In the genomic region with DNA sequence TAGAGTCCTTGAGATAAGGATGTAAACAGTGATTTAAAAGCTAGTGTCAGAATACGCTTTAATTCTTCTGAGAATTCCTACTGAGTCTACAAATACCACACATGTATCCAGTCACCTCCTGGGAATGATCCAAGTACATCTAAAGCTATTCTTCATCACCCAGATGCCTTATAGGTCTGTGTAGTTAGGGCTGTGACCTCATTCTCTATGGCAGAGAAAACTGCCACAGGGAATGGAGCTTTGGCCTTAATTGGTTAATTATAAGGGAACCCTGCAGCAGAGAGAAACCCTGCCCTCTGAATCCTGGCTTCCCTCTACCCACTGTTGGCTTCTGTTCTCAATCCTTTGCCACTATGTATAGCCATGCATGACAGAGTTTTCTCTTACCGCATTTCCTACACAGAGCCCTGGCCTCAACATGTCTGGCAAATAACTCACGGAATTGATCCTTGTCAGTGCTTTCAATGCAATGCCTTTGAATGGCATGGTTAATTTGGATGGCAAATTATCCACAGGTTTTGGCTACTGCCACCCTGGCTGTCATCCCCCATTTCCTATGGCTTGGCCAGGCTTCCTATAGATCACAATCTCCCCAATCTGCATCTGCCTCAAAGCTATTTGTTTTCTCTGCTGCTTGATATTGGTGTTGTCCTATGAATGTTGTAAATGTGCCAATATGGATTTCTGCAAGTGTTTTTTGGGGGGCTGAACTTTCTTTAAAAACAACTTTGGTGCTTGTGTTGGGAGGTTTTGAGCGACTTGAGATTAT, we compare ENCODE assay signal across 11 cellular contexts. TPM values are rescaled to one million over a fixed set of nuclear protein-coding genes. Genes with fewer than 3 reads are reported as not detected.
DNase-seq lines count a peak whose midpoint lies in the region; ATAC-seq, FAIRE-seq and TF ChIP-seq lines count a peak whose summit lies in the region.
"Had no signal": no experiment of that assay in that cellular context is flagged by ENCODE, and none has a peak within 500 bp of the region (broad histone marks: within the 10 kb centered on the region; RNA-seq: fewer than 3 reads in every experiment).

No MANE protein-coding gene starts in this region.

- DNase-seq in GM12892 (ENCODE audit: insufficient read length) (no peak), PC-3 (peak; percentile 59), epithelial cell of esophagus (ENCODE audit: low read depth) (peak; percentile 82), skeletal muscle cell (ENCODE audit: low read depth) (peak; percentile 79), left lung (no peak), small intestine (no peak)
- DNase-seq in stimulated activated CD4-positive, alpha-beta T cell treated with anti-CD3 and anti-CD28 coated beads, Interleukin-15, amount 100 ng/mL, for 24 hours: no peak
- DNase-seq in activated naive CD4-positive, alpha-beta T cell treated with anti-CD3 and anti-CD28 coated beads, Interleukin-2, amount 50 U/mL, for 72 hours (ENCODE audit: low spot score in 2 of 2): no peak
- DNase-seq: H9 had no signal

- CTCF ChIA-PET in PC-3 (lab: Charles Lee): interaction anchor here (0.7 kb wide), 1 partner anchor 42 kb away, joined by 3 read pairs; no protein-coding TSS in a partner anchor

- FAIRE-seq in GM12892 (lab: Jason Lieb, UNC) (peak; percentile 24), small intestine (lab: Jason Lieb, UNC) (no peak)

- H3K9ac ChIP-seq in PC-3 (ENCODE audit: low read length): no peak overlapping the region

- H3K36me3 Mint-ChIP-seq in activated naive CD4-positive, alpha-beta T cell treated with anti-CD3 and anti-CD28 coated beads, Interleukin-2, amount 50 U/mL, for 72 hours: peaks cover 4 to 20% of the 10 kb centered on the region in 2 donors

- H3K9me3 ChIP-seq in PC-3 (ENCODE audit: low read length) (no peaks in the 10 kb centered on the region), left lung (no peaks in the 10 kb centered on the region), small intestine (ENCODE audit: control insufficient read depth, low read depth) (no peaks in the 10 kb centered on the region)
- H3K9me3 ChIP-seq: neutrophil had no signal

- H3K4me1 ChIP-seq in PC-3 (ENCODE audit: insufficient read depth, low read length) (peaks cover 39% of the 10 kb centered on the region), left lung (peaks cover 20 to 38% of the 10 kb centered on the region in 2 donors), small intestine (ENCODE audit: control insufficient read depth in 2 of 2, insufficient read depth in 1 of 2, low read depth in 1 of 2, low read length in 1 of 2) (no peaks in the 10 kb centered on the region)

- H3K36me3 ChIP-seq in PC-3 (ENCODE audit: low read depth, low read length) (no peaks in the 10 kb centered on the region), left lung (no peaks in the 10 kb centered on the region), small intestine (ENCODE audit: control insufficient read depth in 2 of 2, insufficient read depth in 2 of 2, low read length in 2 of 2) (no peaks in the 10 kb centered on the region)
- H3K36me3 ChIP-seq: neutrophil had no signal

- H3K27ac ChIP-seq in PC-3 (ENCODE audit: low read length) (no peak overlapping the region), left lung (no peak overlapping the region), small intestine (ENCODE audit: low read depth in 1 of 2, low read length in 1 of 2) (no peak overlapping the region)
- H3K27ac ChIP-seq: neutrophil had no signal

- TF ChIP-seq CTCF in PC-3 (conservative IDR thresholded peaks at IDR 0.05; ENCODE audit: low read depth, low read length) (no peak), epithelial cell of esophagus (IDR thresholded peaks at IDR 0.05; ENCODE audit: insufficient read depth, low read depth, low read length, missing control alignments) (no peak), left lung (IDR thresholded peaks at IDR 0.05) (no peak)

- no peak overlapping the region for H2AFZ ChIP-seq in PC-3 (ENCODE audit: low read length)

- BruUV-seq in PC-3 (replicated peaks; lab: Mats Ljungman, UMichigan): no TSS peak

- WGBS in small intestine, 3 donors: 77 to 87% (median 87%) methylated on average over 4 of the region's 4 CpGs

- no peaks in the 10 kb centered on the region for H3K9me3 Mint-ChIP-seq in activated naive CD4-positive, alpha-beta T cell treated with anti-CD3 and anti-CD28 coated beads, Interleukin-2, amount 50 U/mL, for 72 hours
- H3K9me3 Mint-ChIP-seq: H9 had no signal

- no peaks in the 10 kb centered on the region for H3K9me2 ChIP-seq in PC-3 (replicated peaks; ENCODE audit: low read length)

- ATAC-seq in PC-3: no peak
- ATAC-seq in left lung: no peak
- ATAC-seq in activated naive CD4-positive, alpha-beta T cell treated with anti-CD3 and anti-CD28 coated beads, Interleukin-2, amount 50 U/mL, for 72 hours: no peak

- H3K27ac Mint-ChIP-seq in activated naive CD4-positive, alpha-beta T cell treated with anti-CD3 and anti-CD28 coated beads, Interleukin-2, amount 50 U/mL, for 72 hours: peak overlapping the region in 1 of 2 donors; percentile 88

- H3K4me3 ChIP-seq in PC-3 (ENCODE audit: low read length) (no peak overlapping the region), epithelial cell of esophagus (ENCODE audit: low read length) (no peak overlapping the region), skeletal muscle cell (ENCODE audit: low read depth, low read length) (no peak overlapping the region), left lung (no peak overlapping the region), small intestine (ENCODE audit: low read depth in 1 of 2, low read length in 2 of 2) (no peak overlapping the region)

- no peak overlapping the region for H3K4me2 ChIP-seq in PC-3 (ENCODE audit: low read length)

- POLR2A ChIA-PET in PC-3 (lab: Charles Lee; ENCODE audit: unreplicated experiment): interaction anchor here (0.7 to 1.0 kb wide), 2 partner anchors 38 to 86 kb away, joined by 3 to 4 read pairs; no protein-coding TSS in a partner anchor

- no peak for TF ChIP-seq POLR2A in GM12892 (IDR thresholded peaks at IDR 0.05; ENCODE audit: low read depth, low read length)

- 0 out of 2 replicates have a peak, but pooled peaks cover 4% of the 10 kb centered on the region for H3K79me2 ChIP-seq in PC-3 (ENCODE audit: low read length)

- H3F3A ChIP-seq in PC-3 (ENCODE audit: low read length, unreplicated experiment): no peaks in the 10 kb centered on the region

- H3K27me3 ChIP-seq in PC-3 (ENCODE audit: low read length) (no peaks in the 10 kb centered on the region), left lung (no peaks in the 10 kb centered on the region), small intestine (ENCODE audit: control insufficient read depth in 2 of 2, insufficient read depth in 2 of 2, low read length in 2 of 2) (no peaks in the 10 kb centered on the region)

- no peaks in the 10 kb centered on the region for H4K20me1 ChIP-seq in PC-3 (ENCODE audit: low read length)

- intact Hi-C loops in PC-3 (cut with micrococcal nuclease) (no loop called here), left lung (cut with DNase I) (loop anchor here in 1 of 2 donors (5.0 kb wide), 1 partner anchor 37 kb away; no protein-coding TSS in a partner anchor)

RNA-seq across cellular contexts. Expression of gene DIXDC1, which starts 2.9 kb away (rescaled TPM):
- polyA plus RNA-seq in GM12892 (2012; ENCODE audit: missing spikeins): 1.7 TPM
- total RNA-seq in PC-3 (2014; rRNA removed) (6.8 and 10.8 TPM in 2 replicates), left lung (10 to 100 TPM; 10.9 to 11.1 TPM)
- 1 to 10 TPM; 1.3 to 9.7 (median 2.2) TPM for polyA plus RNA-seq in small intestine
- total RNA-seq in activated naive CD4-positive, alpha-beta T cell treated with anti-CD3 and anti-CD28 coated beads, Interleukin-2, amount 50 U/mL, for 72 hours: 10 to 100 TPM in 1 of 2 donors, 1 to 10 TPM in 1; 5.6 to 30.2 TPM

RNA-seq across cellular contexts. Expression of gene C11orf52, which starts 21.3 kb away (rescaled TPM):
- polyA plus RNA-seq in GM12892 (2012; ENCODE audit: missing spikeins): not detected
- 8.7 and 10.5 TPM in 2 replicates for total RNA-seq in PC-3 (2014; rRNA removed)
- total RNA-seq in left lung: 10 to 100 TPM in 1 of 2 donors, 1 to 10 TPM in 1; 6.2 to 15.6 TPM
- polyA plus RNA-seq in small intestine: 10 to 100 TPM; 10.3 to 33.5 (median 30.0) TPM
- total RNA-seq in activated naive CD4-positive, alpha-beta T cell treated with anti-CD3 and anti-CD28 coated beads, Interleukin-2, amount 50 U/mL, for 72 hours: not detected

RNA-seq across cellular contexts. Expression of gene HSPB2, which starts 27.5 kb away (rescaled TPM):
- not detected for polyA plus RNA-seq in GM12892 (2012; ENCODE audit: missing spikeins)
- total RNA-seq in PC-3 (2014; rRNA removed) (not detected in 2 replicates), left lung (1 to 10 TPM; 3.7 to 4.6 TPM)
- 1 to 10 TPM in 2 of 3 donors, not detected in 1; 3.0 to 4.3 TPM for polyA plus RNA-seq in small intestine
- not detected for total RNA-seq in activated naive CD4-positive, alpha-beta T cell treated with anti-CD3 and anti-CD28 coated beads, Interleukin-2, amount 50 U/mL, for 72 hours
- total RNA-seq: epithelial cell of proximal tubule had no signal

RNA-seq across cellular contexts. Expression of gene CRYAB, which starts 28.4 kb away (rescaled TPM):
- 0.40 TPM for polyA plus RNA-seq in GM12892 (2012; ENCODE audit: missing spikeins)
- total RNA-seq in PC-3 (2014; rRNA removed) (not detected in 2 replicates), left lung (10 to 100 TPM; 41.5 to 89.2 TPM)
- 100 to 1,000 TPM in 1 of 3 donors, 10 to 100 TPM in 2; 15.4 to 260 (median 74.6) TPM for polyA plus RNA-seq in small intestine
- not detected for total RNA-seq in activated naive CD4-positive, alpha-beta T cell treated with anti-CD3 and anti-CD28 coated beads, Interleukin-2, amount 50 U/mL, for 72 hours
- total RNA-seq: H9 had no signal

Comparison
In these comparisons a context has a peak if more than half of its experiments do, and no peak if none do; other contexts are left out.
1. DNase-seq: peak in PC-3 (single experiment), epithelial cell of esophagus (single experiment) and skeletal muscle cell (single experiment); none in GM12892 (single experiment), stimulated activated CD4-positive, alpha-beta T cell treated with anti-CD3 and anti-CD28 coated beads, Interleukin-15, amount 100 ng/mL, for 24 hours (single experiment), left lung (0 of 2), small intestine (single experiment) and activated naive CD4-positive, alpha-beta T cell treated with anti-CD3 and anti-CD28 coated beads, Interleukin-2, amount 50 U/mL, for 72 hours (0 of 2).